ENCODE assay signal across 17 cellular contexts in the genomic region with DNA sequence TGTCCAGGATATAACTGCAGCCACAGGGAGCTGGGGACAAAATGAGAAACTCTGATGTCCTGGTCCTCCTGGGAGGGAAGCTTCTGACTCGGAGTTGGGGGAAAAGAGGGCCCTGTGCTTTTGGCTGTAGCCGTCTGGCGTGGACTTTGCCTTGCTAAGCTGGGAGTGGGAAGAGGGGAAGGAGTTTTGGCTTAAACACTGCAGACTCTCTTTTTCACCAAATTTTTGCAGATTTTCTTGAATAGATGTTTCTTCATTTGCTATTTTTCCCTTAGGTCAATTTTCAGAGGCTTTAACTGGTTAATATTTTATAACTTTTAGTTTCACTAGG.
"Had no signal": no experiment of that assay in that cellular context is flagged by ENCODE, and none has a peak within 500 bp of the region (broad histone marks: within the 10 kb centered on the region; RNA-seq: fewer than 3 reads in every experiment).

No MANE protein-coding gene starts in this region.

- ATAC-seq: activated CD4-positive, alpha-beta T cell treated with anti-CD3 and anti-CD28 coated beads for 36 hours; activated T-cell treated with anti-CD3 and anti-CD28 coated beads, Interleukin-2, amount 50 U/mL, for 72 hours; heart right ventricle; left lung; pancreas; psoas muscle; T-helper 17 cell had no signal

- H3K27ac Mint-ChIP-seq: activated B cell treated with CpG ODN at 0.5 μM for 24 hours; activated CD4-positive, alpha-beta T cell treated with anti-CD3 and anti-CD28 coated beads for 36 hours; activated naive CD4-positive, alpha-beta T cell treated with anti-CD3 and anti-CD28 coated beads for 36 hours; activated T-cell treated with anti-CD3 and anti-CD28 coated beads, Interleukin-2, amount 50 U/mL, for 72 hours; stimulated activated naive CD8-positive, alpha-beta T cell treated with anti-CD3 and anti-CD28 coated beads, Interleukin-15, Interleukin-2, amounts not matched to agents 100 ng/mL and 50 ng/mL, for 24 hours; T-helper 17 cell had no signal

- H3K4me3 Mint-ChIP-seq: activated B cell treated with CpG ODN at 0.5 μM for 24 hours; activated CD4-positive, alpha-beta T cell treated with anti-CD3 and anti-CD28 coated beads for 36 hours; activated naive CD4-positive, alpha-beta T cell treated with anti-CD3 and anti-CD28 coated beads for 36 hours; activated T-cell treated with anti-CD3 and anti-CD28 coated beads, Interleukin-2, amount 50 U/mL, for 72 hours; stimulated activated naive CD8-positive, alpha-beta T cell treated with anti-CD3 and anti-CD28 coated beads, Interleukin-15, Interleukin-2, amounts not matched to agents 100 ng/mL and 50 ng/mL, for 24 hours; T-helper 17 cell had no signal

- H3K9me3 Mint-ChIP-seq: activated B cell treated with CpG ODN at 0.5 μM for 24 hours; activated naive CD4-positive, alpha-beta T cell treated with anti-CD3 and anti-CD28 coated beads for 36 hours; activated T-cell treated with anti-CD3 and anti-CD28 coated beads, Interleukin-2, amount 50 U/mL, for 72 hours; stimulated activated naive CD8-positive, alpha-beta T cell treated with anti-CD3 and anti-CD28 coated beads, Interleukin-15, Interleukin-2, amounts not matched to agents 100 ng/mL and 50 ng/mL, for 24 hours had no signal

- DNase-seq: activated B cell treated with CpG ODN at 0.5 μM for 24 hours; activated CD4-positive, alpha-beta T cell treated with anti-CD3 and anti-CD28 coated beads, Interleukin-2, amount 50 U/mL, for 4 hours; activated effector memory CD4-positive, alpha-beta T cell treated with Interleukin-2 at 50 U/mL for 16 hours; activated naive CD4-positive, alpha-beta T cell treated with anti-CD3 and anti-CD28 coated beads for 36 hours; activated T-cell treated with anti-CD3 and anti-CD28 coated beads, Interleukin-2, amount 50 U/mL, for 72 hours; cerebellar nuclear complex; heart right ventricle; kidney; left lung; pancreas; psoas muscle; stimulated activated CD4-positive, alpha-beta T cell treated with anti-CD3 and anti-CD28 coated beads, Interleukin-4, amount 100 ng/mL, for 4 hours; substantia nigra; T-helper 17 cell; thyroid gland had no signal

- H3K4me1 Mint-ChIP-seq: activated B cell treated with CpG ODN at 0.5 μM for 24 hours; activated CD4-positive, alpha-beta T cell treated with anti-CD3 and anti-CD28 coated beads for 36 hours; T-helper 17 cell had no signal

- H3K27me3 Mint-ChIP-seq: activated B cell treated with CpG ODN at 0.5 μM for 24 hours; activated CD4-positive, alpha-beta T cell treated with anti-CD3 and anti-CD28 coated beads for 36 hours; stimulated activated naive CD8-positive, alpha-beta T cell treated with anti-CD3 and anti-CD28 coated beads, Interleukin-15, Interleukin-2, amounts not matched to agents 100 ng/mL and 50 ng/mL, for 24 hours; T-helper 17 cell had no signal
